ENCODE assay signal across 22 cellular contexts in genomic region chr2:192157776-192158175, GRCh38. TPM values are rescaled to one million over a fixed set of nuclear protein-coding genes. Genes with fewer than 3 reads are reported as not detected.
DNase-seq lines count a peak whose midpoint lies in the region; TF ChIP-seq lines count a peak whose summit lies in the region.
"Had no signal": no experiment of that assay in that cellular context is flagged by ENCODE, and none has a peak within 500 bp of the region (broad histone marks: within the 10 kb centered on the region; RNA-seq: fewer than 3 reads in every experiment).

No MANE protein-coding gene starts in this region.

- H3K9me3 ChIP-seq in Peyer's patch, result no peaks in the 10 kb centered on the region
- H3K9me3 ChIP-seq: BLaER1, Caco-2, HAP-1 had no signal

- H3K4me1 ChIP-seq in Peyer's patch, result no peaks in the 10 kb centered on the region
- H3K4me1 ChIP-seq: HAP-1 had no signal

- no peaks in the 10 kb centered on the region for H3K27me3 Mint-ChIP-seq in osteocyte (ENCODE audit: unreplicated experiment)
- H3K27me3 Mint-ChIP-seq: B cell had no signal

- DNase-seq in G401 (ENCODE audit: low spot score) (peak; percentile 87), NCI-H2029 (lab: John Stamatoyannopoulos, UW) (peak; percentile 17), cerebellar cortex (ENCODE audit: low spot score) (peak; percentile 81), osteocyte (ENCODE audit: extremely low spot score, unreplicated experiment) (no peak), activated T-cell treated with anti-CD3 and anti-CD28 coated beads for 4 hours (no peak), NOMO-1 treated with dmso at 0.1 percent for 144 hours (lab: John Stamatoyannopoulos, UW; ENCODE audit: unreplicated experiment) (no peak), Peyer's patch (no peak)
- no peak for DNase-seq in effector CD8-positive, alpha-beta T cell (lab: John Stamatoyannopoulos, UW)
- DNase-seq: Caco-2; CD4-positive, CD25-positive, alpha-beta regulatory T cell; CD8-positive, alpha-beta T cell; DMS 273 treated with DMSO at 0.1 percent for 48 hours; DMS79; EL; GF-D8; GOT3; HFFc6 had no signal

- H3K4me3 ChIP-seq in Peyer's patch, result no peak overlapping the region
- H3K4me3 ChIP-seq: BLaER1, HAP-1 had no signal

- TF ChIP-seq CTCF in osteocyte (IDR thresholded peaks at IDR 0.05), result no peak
- no peak for TF ChIP-seq CTCF in Peyer's patch (IDR thresholded peaks at IDR 0.05)

- no peaks in the 10 kb centered on the region for H3K36me3 ChIP-seq in Peyer's patch
- H3K36me3 ChIP-seq: BLaER1, HAP-1 had no signal

- no peaks in the 10 kb centered on the region for H3K9me3 Mint-ChIP-seq in osteocyte (ENCODE audit: unreplicated experiment)
- H3K9me3 Mint-ChIP-seq: CD4-positive, CD25-positive, alpha-beta regulatory T cell; CD8-positive, alpha-beta T cell; HFFc6 had no signal

- in situ Hi-C loops in G401 (cut with HindIII; ENCODE audit: low sequenced_read_pairs), result no loop called here

- H3K4me1 Mint-ChIP-seq in osteocyte (ENCODE audit: unreplicated experiment), result peaks cover 78% of the 10 kb centered on the region

- no peak for TF ChIP-seq POLR2A in Peyer's patch (IDR thresholded peaks at IDR 0.05)

- H3K27ac ChIP-seq in Peyer's patch, result no peak overlapping the region
- H3K27ac ChIP-seq: 22Rv1, BLaER1, C4-2B had no signal

- H3K36me3 Mint-ChIP-seq in osteocyte (ENCODE audit: unreplicated experiment), result no peaks in the 10 kb centered on the region
- H3K36me3 Mint-ChIP-seq: CD4-positive, CD25-positive, alpha-beta regulatory T cell; CD8-positive, alpha-beta T cell had no signal

- H3K4me3 Mint-ChIP-seq in osteocyte (ENCODE audit: unreplicated experiment), result no peak overlapping the region
- H3K4me3 Mint-ChIP-seq: B cell; CD4-positive, CD25-positive, alpha-beta regulatory T cell; CD8-positive, alpha-beta T cell; HFFc6 had no signal

- H3K27me3 ChIP-seq in Peyer's patch, result no peaks in the 10 kb centered on the region
- H3K27me3 ChIP-seq: BLaER1 had no signal

- peak overlapping the region; percentile 12 for H3K27ac Mint-ChIP-seq in osteocyte (ENCODE audit: unreplicated experiment)
- H3K27ac Mint-ChIP-seq: B cell; CD4-positive, CD25-positive, alpha-beta regulatory T cell; CD8-positive, alpha-beta T cell; HFFc6 had no signal

RNA-seq across cellular contexts. Expression of gene TMEFF2, which starts 37.0 kb away (rescaled TPM):
- total RNA-seq in G401 (2014; rRNA removed; shearing (Covaris generic)), result not detected in 2 replicates
- total RNA-seq in osteocyte (46.8 and 51.2 TPM in 2 replicates), Peyer's patch (1 to 10 TPM in 1 of 4 donors, under 1 TPM in 3; 0.35 to 1.6 (median 0.68) TPM)
- total RNA-seq: B cell; Caco-2; CD4-positive, CD25-positive, alpha-beta regulatory T cell; CD8-positive, alpha-beta T cell had no signal

Comparison
In these comparisons a context has a peak if more than half of its experiments do, and no peak if none do; other contexts are left out.
1. DNase-seq: peak in G401 (single experiment), NCI-H2029 (single experiment) and cerebellar cortex (single experiment); none in osteocyte (single experiment), activated T-cell treated with anti-CD3 and anti-CD28 coated beads for 4 hours (single experiment), effector CD8-positive, alpha-beta T cell (single experiment), NOMO-1 treated with dmso at 0.1 percent for 144 hours (single experiment) and Peyer's patch (0 of 3).
2. RNA of gene TMEFF2, which starts 37.0 kb away (total RNA-seq): 46.8 to 51.2 TPM in osteocyte; 0.35 to 1.6 TPM in Peyer's patch and not detected in G401; every median in the first group is over 10 times any median in the second.